In the genomic region with DNA sequence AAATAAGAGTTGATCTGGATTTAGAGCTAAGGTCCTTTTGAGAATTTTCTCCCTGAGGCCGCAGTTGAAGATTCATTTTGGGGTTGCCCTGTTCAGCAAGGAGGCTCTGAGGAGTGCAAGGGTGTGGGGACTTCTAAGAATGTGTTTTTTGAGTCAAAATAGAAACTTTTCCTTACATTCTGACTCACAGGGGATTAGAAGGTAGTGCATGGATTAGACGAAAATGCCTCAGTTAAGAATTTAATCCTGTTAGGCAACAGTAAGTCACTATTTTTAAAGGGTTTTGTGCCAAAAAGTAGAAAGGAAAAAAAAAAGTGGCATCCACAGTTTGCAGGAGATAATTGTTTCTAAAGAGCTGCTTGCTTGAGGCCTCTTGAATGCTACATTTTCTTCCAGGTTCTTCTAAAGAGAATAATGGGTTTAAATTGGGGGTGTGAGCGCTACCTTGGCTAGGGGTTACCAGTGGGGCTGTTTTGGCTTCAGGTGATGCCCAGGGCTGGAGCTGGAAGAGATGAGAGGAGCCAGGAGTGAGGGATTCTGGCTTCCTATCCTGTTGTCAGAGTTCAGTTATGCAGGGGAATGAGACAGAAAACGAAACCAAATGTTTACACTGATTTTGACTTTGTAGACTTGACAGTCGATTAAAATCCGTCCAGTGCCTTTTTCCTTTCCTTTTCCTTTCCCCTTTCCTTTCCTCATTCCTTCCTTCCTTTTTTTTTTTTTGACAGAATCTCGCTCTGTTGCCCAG, we compare ENCODE assay signal across 1 cellular context.
TF ChIP-seq lines count a peak whose summit lies in the region.

No MANE protein-coding gene starts in this region.

TF ChIP-seq in HepG2, 621 proteins besides CTCF, POLR2A, EP300 and RAD21:
- TF ChIP-seq, protein P1, sequence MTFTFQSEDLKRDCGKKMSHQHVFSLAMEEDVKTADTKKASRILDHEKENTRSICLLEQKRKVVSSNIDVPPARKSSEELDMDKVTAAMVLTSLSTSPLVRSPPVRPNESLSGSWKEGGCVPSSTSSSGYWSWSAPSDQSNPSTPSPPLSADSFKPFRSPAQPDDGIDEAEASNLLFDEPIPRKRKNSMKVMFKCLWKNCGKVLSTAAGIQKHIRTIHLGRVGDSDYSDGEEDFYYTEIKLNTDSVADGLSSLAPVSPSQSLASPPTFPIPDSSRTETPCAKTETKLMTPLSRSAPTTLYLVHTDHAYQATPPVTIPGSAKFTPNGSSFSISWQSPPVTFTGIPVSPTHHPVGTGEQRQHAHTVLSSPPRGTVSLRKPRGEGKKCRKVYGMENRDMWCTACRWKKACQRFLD (CRISPR knock-in tag; IDR thresholded peaks at IDR 0.05; ENCODE audit: borderline replicate concordance), result no peak
- TF ChIP-seq, protein P2, sequence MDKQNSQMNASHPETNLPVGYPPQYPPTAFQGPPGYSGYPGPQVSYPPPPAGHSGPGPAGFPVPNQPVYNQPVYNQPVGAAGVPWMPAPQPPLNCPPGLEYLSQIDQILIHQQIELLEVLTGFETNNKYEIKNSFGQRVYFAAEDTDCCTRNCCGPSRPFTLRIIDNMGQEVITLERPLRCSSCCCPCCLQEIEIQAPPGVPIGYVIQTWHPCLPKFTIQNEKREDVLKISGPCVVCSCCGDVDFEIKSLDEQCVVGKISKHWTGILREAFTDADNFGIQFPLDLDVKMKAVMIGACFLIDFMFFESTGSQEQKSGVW (CRISPR knock-in tag; IDR thresholded peaks at IDR 0.05; ENCODE audit: borderline replicate concordance), result no peak
- TF ChIP-seq ZNF230 (CRISPR knock-in tag; IDR thresholded peaks at IDR 0.05) (no peak), ZNF747 (CRISPR knock-in tag; IDR thresholded peaks at IDR 0.05; ENCODE audit: borderline replicate concordance) (no peak)
- TF ChIP-seq, protein P3, sequence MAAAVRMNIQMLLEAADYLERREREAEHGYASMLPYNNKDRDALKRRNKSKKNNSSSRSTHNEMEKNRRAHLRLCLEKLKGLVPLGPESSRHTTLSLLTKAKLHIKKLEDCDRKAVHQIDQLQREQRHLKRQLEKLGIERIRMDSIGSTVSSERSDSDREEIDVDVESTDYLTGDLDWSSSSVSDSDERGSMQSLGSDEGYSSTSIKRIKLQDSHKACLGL (CRISPR knock-in tag; IDR thresholded peaks at IDR 0.05), result no peak
TF ChIP-seq in HepG2: peak in this region for 0.
